ENCODE assay signal across 8 cellular contexts in genomic region chr4:38179690-38180299, GRCh38.
A peak's percentile ranks its signal among the peaks of the same experiment; 100 is the strongest.
DNase-seq lines count a peak whose midpoint lies in the region; ATAC-seq and TF ChIP-seq lines count a peak whose summit lies in the region.

No MANE protein-coding gene starts in this region.

- no peak overlapping the region for H3K4me3 ChIP-seq in left ventricle myocardium inferior

- no peak overlapping the region for H3K27ac ChIP-seq in left ventricle myocardium inferior (replicated peaks)

- no peak for ATAC-seq in GM21786 (IDR thresholded peaks at IDR 0.05; ENCODE audit: unreplicated experiment)

- peak; percentile 97 for TF ChIP-seq CTCF in left ventricle myocardium inferior (IDR thresholded peaks at IDR 0.05; ENCODE audit: borderline replicate concordance)

- DNase-seq in activated gamma-delta T cell treated with Interleukin-2 at 50 U/mL for 16 hours (peak; percentile 72), activated gamma-delta T cell (lab: John Stamatoyannopoulos, UW) (no peak), MV-4-11 (lab: John Stamatoyannopoulos, UW) (peak; percentile 48), T-helper 22 cell (ENCODE audit: low read depth) (peak; percentile 29), amniotic stem cell (lab: John Stamatoyannopoulos, UW) (peak; percentile 2), left ventricle myocardium inferior (peak; percentile 61), putamen (ENCODE audit: low spot score) (peak; percentile 78)

- no peaks in the 10 kb centered on the region for H3K27me3 ChIP-seq in left ventricle myocardium inferior (ENCODE audit: low read depth)

- H3K36me3 ChIP-seq in left ventricle myocardium inferior = no peaks in the 10 kb centered on the region

- peaks cover 33% of the 10 kb centered on the region for H3K4me1 ChIP-seq in left ventricle myocardium inferior

- intact Hi-C loops in left ventricle myocardium inferior (cut with micrococcal nuclease) = loop anchor here (5.0 to 10.0 kb wide), 4 partner anchors 115 to 553 kb away; no protein-coding TSS in a partner anchor

- H3K9me3 ChIP-seq in left ventricle myocardium inferior (replicated peaks) = no peaks in the 10 kb centered on the region
